ENCODE assay signal across 13 cellular contexts in the genomic region with DNA sequence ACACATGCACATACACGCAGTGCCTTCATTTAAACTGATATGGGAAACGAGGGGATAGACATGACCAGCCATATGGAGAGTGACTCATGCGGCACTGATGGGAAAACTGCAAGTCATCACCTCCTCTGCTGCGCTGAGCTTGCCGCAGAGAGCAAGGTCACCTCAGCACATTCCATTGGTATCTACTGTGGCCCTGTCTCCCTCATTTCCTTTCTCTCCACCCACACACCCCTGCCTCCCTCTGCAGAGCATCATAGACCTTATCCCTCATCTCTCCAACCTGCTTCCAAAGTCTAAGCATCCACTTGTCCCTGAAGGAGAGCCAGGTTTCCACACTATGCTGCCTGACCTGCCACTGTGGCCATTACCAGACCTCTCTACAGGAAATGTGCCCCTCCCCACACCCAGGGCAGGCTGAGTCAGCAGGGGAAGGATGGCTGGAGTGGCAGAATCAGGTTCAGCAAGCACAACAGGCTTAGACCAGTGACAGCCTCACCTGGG.
DNase-seq lines count a peak whose midpoint lies in the region; ATAC-seq, FAIRE-seq and TF ChIP-seq lines count a peak whose summit lies in the region.
"Had no signal": no experiment of that assay in that cellular context is flagged by ENCODE, and none has a peak within 500 bp of the region (broad histone marks: within the 10 kb centered on the region; RNA-seq: fewer than 3 reads in every experiment).

No MANE protein-coding gene starts in this region.

- no peak overlapping the region for H3K4me3 ChIP-seq in esophagus squamous epithelium
- H3K4me3 ChIP-seq in skeletal muscle cell (ENCODE audit: low read depth, low read length) = no peak overlapping the region
- H3K4me3 ChIP-seq: SK-N-MC had no signal

- no peak for TF ChIP-seq POLR2A in esophagus squamous epithelium (IDR thresholded peaks at IDR 0.05)

- no peak for ATAC-seq in activated CD8-positive, alpha-beta T cell treated with anti-CD3 and anti-CD28 coated beads for 36 hours
- ATAC-seq: activated T-cell treated with anti-CD3 and anti-CD28 coated beads, Interleukin-2, amount 50 U/mL, for 72 hours had no signal

- no peaks in the 10 kb centered on the region for H3K9me3 ChIP-seq in esophagus squamous epithelium

- intact Hi-C loops in esophagus squamous epithelium (cut with DNase I) = no loop called here
- intact Hi-C loops in activated CD8-positive, alpha-beta T cell treated with anti-CD3 and anti-CD28 coated beads for 36 hours (cut with micrococcal nuclease) = no loop called here

- H3K27ac ChIP-seq in esophagus squamous epithelium = peak overlapping the region; percentile 52 to 87 (median 70)
- H3K27ac ChIP-seq: parathyroid adenoma, SK-N-MC had no signal

- H3K36me3 ChIP-seq in esophagus squamous epithelium = no peaks in the 10 kb centered on the region

- CTCF ChIA-PET in activated CD8-positive, alpha-beta T cell treated with anti-CD3 and anti-CD28 coated beads for 36 hours (lab: Charles Lee) = no interaction called here

- H3K27ac Mint-ChIP-seq in activated CD8-positive, alpha-beta T cell treated with anti-CD3 and anti-CD28 coated beads for 36 hours = no peak overlapping the region
- H3K27ac Mint-ChIP-seq: activated T-cell treated with anti-CD3 and anti-CD28 coated beads, Interleukin-2, amount 50 U/mL, for 72 hours had no signal

- H3K36me3 Mint-ChIP-seq in activated CD8-positive, alpha-beta T cell treated with anti-CD3 and anti-CD28 coated beads for 36 hours (ENCODE audit: low read depth) = no peaks in the 10 kb centered on the region

- H3K4me1 ChIP-seq in esophagus squamous epithelium = peaks cover 0 to 25% (median 7%) of the 10 kb centered on the region in 3 donors

- FAIRE-seq in RCC 7860 (lab: Jason Lieb, UNC) = peak; percentile 93
- FAIRE-seq: frontal cortex had no signal

- H3K4me1 Mint-ChIP-seq in activated CD8-positive, alpha-beta T cell treated with anti-CD3 and anti-CD28 coated beads for 36 hours (ENCODE audit: low read depth) = no peaks in the 10 kb centered on the region

- H3K27me3 Mint-ChIP-seq in activated CD8-positive, alpha-beta T cell treated with anti-CD3 and anti-CD28 coated beads for 36 hours = peaks cover 2% of the 10 kb centered on the region

- H3K9me3 Mint-ChIP-seq in activated CD8-positive, alpha-beta T cell treated with anti-CD3 and anti-CD28 coated beads for 36 hours = no peaks in the 10 kb centered on the region
- H3K9me3 Mint-ChIP-seq: activated T-cell treated with anti-CD3 and anti-CD28 coated beads, Interleukin-2, amount 50 U/mL, for 72 hours had no signal

- H3K27me3 ChIP-seq in esophagus squamous epithelium = no peaks in the 10 kb centered on the region

- 13 to 47% methylated on average over 5 of the region's 5 CpGs for WGBS in esophagus squamous epithelium, 2 donors

- H3K4me3 Mint-ChIP-seq in activated CD8-positive, alpha-beta T cell treated with anti-CD3 and anti-CD28 coated beads for 36 hours = no peak overlapping the region
- H3K4me3 Mint-ChIP-seq: activated T-cell treated with anti-CD3 and anti-CD28 coated beads, Interleukin-2, amount 50 U/mL, for 72 hours had no signal

- POLR2A ChIA-PET in activated CD8-positive, alpha-beta T cell treated with anti-CD3 and anti-CD28 coated beads for 36 hours (lab: Charles Lee) = no interaction called here

- TF ChIP-seq CTCF in esophagus squamous epithelium (IDR thresholded peaks at IDR 0.05) = no peak
- TF ChIP-seq CTCF in activated CD8-positive, alpha-beta T cell treated with anti-CD3 and anti-CD28 coated beads for 36 hours (IDR thresholded peaks at IDR 0.05) = no peak

- DNase-seq in GM03348 (ENCODE audit: low spot score) = peak; percentile 90
- DNase-seq in RCC 7860 (ENCODE audit: low spot score) = peak; percentile 95
- DNase-seq in esophagus squamous epithelium (lab: John Stamatoyannopoulos, UW) = no peak
- DNase-seq in skeletal muscle cell (ENCODE audit: low read depth) = peak; percentile 92
- no peak for DNase-seq in middle frontal gyrus (ENCODE audit: extremely low spot score, low spot score)
- DNase-seq in activated CD8-positive, alpha-beta T cell treated with anti-CD3 and anti-CD28 coated beads for 36 hours = no peak
- DNase-seq in putamen (ENCODE audit: low spot score) = no peak
- no peak for DNase-seq in stimulated activated naive CD4-positive, alpha-beta T cell (lab: John Stamatoyannopoulos, UW)
- DNase-seq: activated T-cell treated with anti-CD3 and anti-CD28 coated beads, Interleukin-2, amount 50 U/mL, for 72 hours; NCI-H1417 treated with DMSO at 0.1 percent for 48 hours had no signal

Comparison
In these comparisons a context has a peak if more than half of its experiments do, and no peak if none do; other contexts are left out.
1. DNase-seq: peak in GM03348 (single experiment), RCC 7860 (single experiment) and skeletal muscle cell (single experiment); none in esophagus squamous epithelium (single experiment), middle frontal gyrus (single experiment), activated CD8-positive, alpha-beta T cell treated with anti-CD3 and anti-CD28 coated beads for 36 hours (single experiment), putamen (single experiment) and stimulated activated naive CD4-positive, alpha-beta T cell (0 of 6).